ENCODE assay signal across 25 cellular contexts in genomic region chr5:91257301-91257700, GRCh38.
A peak's percentile ranks its signal among the peaks of the same experiment; 100 is the strongest.
DNase-seq lines count a peak whose midpoint lies in the region; FAIRE-seq and TF ChIP-seq lines count a peak whose summit lies in the region.
"Had no signal": no experiment of that assay in that cellular context is flagged by ENCODE, and none has a peak within 500 bp of the region (broad histone marks: within the 10 kb centered on the region; RNA-seq: fewer than 3 reads in every experiment).

No MANE protein-coding gene starts in this region.

- no peak overlapping the region for H3K27ac ChIP-seq in astrocyte (ENCODE audit: low read depth, low read length)
- no peak overlapping the region for H3K27ac ChIP-seq in Karpas-422 (ENCODE audit: low read length)
- H3K27ac ChIP-seq: C4-2B, RWPE1 had no signal

- no peaks in the 10 kb centered on the region for H3K27me3 ChIP-seq in astrocyte (ENCODE audit: insufficient read depth, low read length)
- no peaks in the 10 kb centered on the region for H3K27me3 ChIP-seq in Karpas-422 (ENCODE audit: low read length)

- H3K9me3 ChIP-seq in astrocyte (ENCODE audit: insufficient read depth, low read depth, low read length) (no peaks in the 10 kb centered on the region), Karpas-422 (ENCODE audit: low read length) (no peaks in the 10 kb centered on the region)
- H3K9me3 ChIP-seq: HAP-1 had no signal

- H2AFZ ChIP-seq in astrocyte (ENCODE audit: low read depth, low read length) (no peak overlapping the region), Karpas-422 (ENCODE audit: low read length) (no peak overlapping the region)

- FAIRE-seq in astrocyte (lab: Jason Lieb, UNC): peak; percentile 20
- FAIRE-seq: GM12891 had no signal

- no peak overlapping the region for H3K9ac ChIP-seq in astrocyte (ENCODE audit: low read length)
- H3K9ac ChIP-seq in Karpas-422 (ENCODE audit: low read length): no peak overlapping the region

- peaks cover 1% of the 10 kb centered on the region for H3K36me3 Mint-ChIP-seq in astrocyte (ENCODE audit: low read depth, unreplicated experiment)
- no peaks in the 10 kb centered on the region for H3K36me3 Mint-ChIP-seq in nephron (ENCODE audit: low read depth)
- H3K36me3 Mint-ChIP-seq: CD8-positive, alpha-beta T cell had no signal

- H3K27me3 Mint-ChIP-seq in astrocyte (ENCODE audit: low read depth, unreplicated experiment): no peaks in the 10 kb centered on the region
- H3K27me3 Mint-ChIP-seq in nephron (ENCODE audit: low read depth): no peaks in the 10 kb centered on the region

- H3K27ac Mint-ChIP-seq in astrocyte (ENCODE audit: unreplicated experiment) (no peak overlapping the region), nephron (peak overlapping the region in 2 of 3 experiments; percentile 32 to 57)
- H3K27ac Mint-ChIP-seq: B cell; CD8-positive, alpha-beta T cell had no signal

- H3K4me1 ChIP-seq in astrocyte (ENCODE audit: insufficient read depth, low read length) (no peaks in the 10 kb centered on the region), Karpas-422 (ENCODE audit: low read length) (no peaks in the 10 kb centered on the region)
- H3K4me1 ChIP-seq: HAP-1 had no signal

- H3K4me2 ChIP-seq in astrocyte (ENCODE audit: low read length) (no peak overlapping the region), Karpas-422 (ENCODE audit: low read depth, low read length, poor library complexity, severe bottlenecking) (no peak overlapping the region)

- TF ChIP-seq CTCF in astrocyte (IDR thresholded peaks at IDR 0.05; ENCODE audit: insufficient read depth, low read depth, low read length): no peak
- no peak for TF ChIP-seq CTCF in fibroblast of mammary gland (conservative IDR thresholded peaks at IDR 0.05; ENCODE audit: control insufficient read depth, insufficient read depth, low read depth, low read length)
- no peak for TF ChIP-seq CTCF in nephron (IDR thresholded peaks at IDR 0.05; ENCODE audit: unreplicated experiment in 3 of 3)

- H3K36me3 ChIP-seq in astrocyte (ENCODE audit: insufficient read depth, low read length) (no peaks in the 10 kb centered on the region), Karpas-422 (ENCODE audit: insufficient read depth, low read length) (no peaks in the 10 kb centered on the region)
- H3K36me3 ChIP-seq: HAP-1 had no signal

- H3K9me2 ChIP-seq in Karpas-422 (replicated peaks; ENCODE audit: insufficient read depth, low read length): no peaks in the 10 kb centered on the region

- H4K20me1 ChIP-seq in astrocyte (ENCODE audit: insufficient read depth, low read length) (no peaks in the 10 kb centered on the region), Karpas-422 (ENCODE audit: insufficient read depth, low read depth, low read length) (no peaks in the 10 kb centered on the region)

- H3K4me3 ChIP-seq in astrocyte (ENCODE audit: insufficient read depth, low read depth, low read length) (no peak overlapping the region), fibroblast of mammary gland (ENCODE audit: control insufficient read depth, low read depth, low read length) (no peak overlapping the region), Karpas-422 (ENCODE audit: low read length) (no peak overlapping the region)
- H3K4me3 ChIP-seq: HAP-1 had no signal

- no peak overlapping the region for H3K4me3 Mint-ChIP-seq in astrocyte (ENCODE audit: unreplicated experiment)
- H3K4me3 Mint-ChIP-seq in nephron: no peak overlapping the region
- H3K4me3 Mint-ChIP-seq: B cell; CD8-positive, alpha-beta T cell had no signal

- H3K79me2 ChIP-seq in astrocyte (ENCODE audit: insufficient read depth, low read length) (no peaks in the 10 kb centered on the region), Karpas-422 (ENCODE audit: low read length) (no peaks in the 10 kb centered on the region)

- DNase-seq in HCEC 1CT (peak; percentile 56), astrocyte (ENCODE audit: low read depth) (no peak), fibroblast of mammary gland (ENCODE audit: low read depth) (peak; percentile 16), cerebellar cortex (ENCODE audit: low spot score) (no peak), Karpas-422 (no peak), mesenteric fat pad (ENCODE audit: low spot score) (no peak), NCI-H82 treated with DMSO at 0.1 percent for 48 hours (lab: John Stamatoyannopoulos, UW; ENCODE audit: unreplicated experiment) (no peak)
- DNase-seq: CD8-positive, alpha-beta T cell; DMS 273 treated with DMSO at 0.1 percent for 48 hours; DMS79; EL; GF-D8; GOT3; NCI-H1105 treated with DMSO at 0.1 percent for 48 hours; NCI-H2029; NCI-H446; NCI-H524 treated with DMSO at 0.1 percent for 48 hours; NCI-H82; SHP77 had no signal

- no peaks in the 10 kb centered on the region for H3K4me1 Mint-ChIP-seq in astrocyte (ENCODE audit: low read depth, unreplicated experiment)
- peaks cover 4% of the 10 kb centered on the region for H3K4me1 Mint-ChIP-seq in nephron
- H3K4me1 Mint-ChIP-seq: B cell had no signal

- H3K9me3 Mint-ChIP-seq in astrocyte (ENCODE audit: unreplicated experiment) (peaks cover 3% of the 10 kb centered on the region), nephron (no peaks in the 10 kb centered on the region)
- H3K9me3 Mint-ChIP-seq: CD8-positive, alpha-beta T cell had no signal

Comparison
In these comparisons a context has a peak if more than half of its experiments do, and no peak if none do; other contexts are left out.
1. DNase-seq: peak in HCEC 1CT (single experiment) and fibroblast of mammary gland (single experiment); none in astrocyte (single experiment), cerebellar cortex (single experiment), Karpas-422 (single experiment), mesenteric fat pad (single experiment) and NCI-H82 treated with DMSO at 0.1 percent for 48 hours (single experiment).